10 cellular contexts compared by ENCODE assay signal in the genomic region with DNA sequence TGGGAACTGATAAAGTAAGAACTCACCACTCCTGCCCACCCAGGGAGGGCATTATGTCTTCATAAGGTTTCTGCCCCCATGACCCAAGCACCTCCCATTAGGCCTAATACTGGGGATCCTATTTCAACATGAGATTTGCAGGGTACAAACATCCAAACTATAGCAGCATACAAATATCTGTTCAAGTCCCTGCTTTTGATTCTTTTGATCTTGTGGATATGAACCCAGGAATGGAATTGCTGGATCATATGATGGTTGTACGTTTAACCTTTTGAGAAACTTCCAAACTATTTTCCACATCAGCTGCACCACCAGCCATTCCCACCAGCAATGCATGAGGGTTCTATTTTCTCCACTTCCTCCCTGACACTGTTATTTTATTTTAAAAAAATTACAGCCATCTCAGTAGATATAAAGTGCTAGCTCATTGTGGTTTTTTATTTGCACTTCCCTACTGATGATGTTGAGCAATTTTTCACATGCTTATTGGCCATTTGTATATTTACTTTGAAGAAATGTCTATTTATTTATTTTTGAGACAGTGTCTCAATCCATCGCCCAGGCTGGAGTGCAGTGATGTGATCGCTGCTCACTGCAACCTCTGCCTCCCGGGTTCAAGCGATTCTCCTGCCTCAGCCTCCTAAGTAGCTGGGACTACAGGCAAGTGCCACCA. TPM values are rescaled to one million over a fixed set of nuclear protein-coding genes. Genes with fewer than 3 reads are reported as not detected.
A peak's percentile ranks its signal among the peaks of the same experiment; 100 is the strongest.
DNase-seq lines count a peak whose midpoint lies in the region; ATAC-seq and TF ChIP-seq lines count a peak whose summit lies in the region.
"Had no signal": no experiment of that assay in that cellular context is flagged by ENCODE, and none has a peak within 500 bp of the region (broad histone marks: within the 10 kb centered on the region; RNA-seq: fewer than 3 reads in every experiment).

No MANE protein-coding gene starts in this region.

- POLR2A ChIA-PET in PC-9 (lab: Charles Lee; ENCODE audit: unreplicated experiment), result interaction anchor here (0.7 to 0.8 kb wide), 2 partner anchors 25 to 1887 kb away, joined by 4 to 5 read pairs; no protein-coding TSS in a partner anchor
- POLR2A ChIA-PET in activated CD4-positive, alpha-beta T cell treated with anti-CD3 and anti-CD28 coated beads for 36 hours (lab: Charles Lee), result no interaction called here

- H2AFZ ChIP-seq in DND-41 (ENCODE audit: low read depth, low read length) (no peak overlapping the region), PC-9 (no peak overlapping the region)

- DNase-seq in DND-41, result no peak
- peak in 1 of 2 experiments; percentile 90 for DNase-seq in PC-9
- DNase-seq in heart left ventricle, result peak in 1 of 5 donors; percentile 21
- peak; percentile 42 for DNase-seq in pons (ENCODE audit: low spot score)
- DNase-seq in SHP77 (lab: John Stamatoyannopoulos, UW), result no peak
- no peak for DNase-seq in activated CD4-positive, alpha-beta T cell treated with anti-CD3 and anti-CD28 coated beads, Interleukin-2, amount 50 U/mL, for 1 hour
- no peak for DNase-seq in mesothelial cell of epicardium (ENCODE audit: low spot score in 2 of 2, unreplicated experiment in 2 of 2)
- DNase-seq in activated CD4-positive, alpha-beta T cell treated with anti-CD3 and anti-CD28 coated beads for 36 hours, result no peak
- DNase-seq: foreskin keratinocyte, NCI-H748 treated with DMSO at 0.1 percent for 48 hours had no signal

- no peaks in the 10 kb centered on the region for H3K27me3 Mint-ChIP-seq in mesothelial cell of epicardium (ENCODE audit: low read depth)
- no peaks in the 10 kb centered on the region for H3K27me3 Mint-ChIP-seq in activated CD4-positive, alpha-beta T cell treated with anti-CD3 and anti-CD28 coated beads for 36 hours

- CTCF ChIA-PET in PC-9 (lab: Charles Lee), result interaction anchor here (0.6 to 0.7 kb wide), 3 partner anchors 34 to 438 kb away, joined by 3 to 11 read pairs (median 6); no protein-coding TSS in a partner anchor
- CTCF ChIA-PET in activated CD4-positive, alpha-beta T cell treated with anti-CD3 and anti-CD28 coated beads for 36 hours (lab: Charles Lee), result interaction anchor here (0.6 to 1.5 kb wide), 3 partner anchors 9 to 70 kb away, joined by 3 to 4 read pairs (median 3); a partner anchor contains a TSS

- no peak overlapping the region for H3K4me3 Mint-ChIP-seq in mesothelial cell of epicardium
- no peak overlapping the region for H3K4me3 Mint-ChIP-seq in activated CD4-positive, alpha-beta T cell treated with anti-CD3 and anti-CD28 coated beads for 36 hours

- H3K9me3 Mint-ChIP-seq in mesothelial cell of epicardium, result no peaks in the 10 kb centered on the region
- H3K9me3 Mint-ChIP-seq in activated CD4-positive, alpha-beta T cell treated with anti-CD3 and anti-CD28 coated beads for 36 hours (ENCODE audit: low read depth), result no peaks in the 10 kb centered on the region

- TF ChIP-seq CTCF in DND-41 (IDR thresholded peaks at IDR 0.05; ENCODE audit: borderline replicate concordance, extremely low read depth, low read length, poor library complexity, severe bottlenecking), result no peak
- TF ChIP-seq CTCF in PC-9 (conservative IDR thresholded peaks at IDR 0.05), result no peak
- no peak for TF ChIP-seq CTCF in heart left ventricle (IDR thresholded peaks at IDR 0.05)
- TF ChIP-seq CTCF in mesothelial cell of epicardium (IDR thresholded peaks at IDR 0.05; ENCODE audit: unreplicated experiment), result no peak

- H3K4me1 Mint-ChIP-seq in mesothelial cell of epicardium, result peaks cover 3% of the 10 kb centered on the region
- H3K4me1 Mint-ChIP-seq in activated CD4-positive, alpha-beta T cell treated with anti-CD3 and anti-CD28 coated beads for 36 hours, result peaks cover 12% of the 10 kb centered on the region

- no peak overlapping the region for H3K27ac Mint-ChIP-seq in mesothelial cell of epicardium
- no peak overlapping the region for H3K27ac Mint-ChIP-seq in activated CD4-positive, alpha-beta T cell treated with anti-CD3 and anti-CD28 coated beads for 36 hours

- H3K36me3 Mint-ChIP-seq in mesothelial cell of epicardium, result peaks cover 12% of the 10 kb centered on the region
- peaks cover 31% of the 10 kb centered on the region for H3K36me3 Mint-ChIP-seq in activated CD4-positive, alpha-beta T cell treated with anti-CD3 and anti-CD28 coated beads for 36 hours (ENCODE audit: low read depth)

- no peak for TF ChIP-seq POLR2A in heart left ventricle (IDR thresholded peaks at IDR 0.05)

- intact Hi-C loops in PC-9 (cut with micrococcal nuclease; ENCODE audit: unreplicated experiment), result no loop called here
- intact Hi-C loops in heart left ventricle (cut with DNase I), result loop anchor here in 1 of 10 donors (10.0 kb wide), 1 partner anchor 1348 kb away; no protein-coding TSS in a partner anchor
- intact Hi-C loops in activated CD4-positive, alpha-beta T cell treated with anti-CD3 and anti-CD28 coated beads for 36 hours (cut with DNase I, micrococcal nuclease), result no loop called here

- peaks cover 11% of the 10 kb centered on the region for H3K4me1 ChIP-seq in DND-41 (ENCODE audit: insufficient read depth, low read length)
- H3K4me1 ChIP-seq in PC-9 (replicated peaks; ENCODE audit: insufficient read depth), result peaks cover 34% of the 10 kb centered on the region
- peaks cover 0 to 73% (median 3%) of the 10 kb centered on the region in 12 donors for H3K4me1 ChIP-seq in heart left ventricle

- H3K36me3 ChIP-seq in DND-41 (ENCODE audit: insufficient read depth, low read length) (peaks cover 15% of the 10 kb centered on the region), PC-9 (ENCODE audit: low read depth) (no peaks in the 10 kb centered on the region), heart left ventricle (peaks cover 0 to 25% (median 4%) of the 10 kb centered on the region in 9 donors)

- H4K20me1 ChIP-seq in DND-41 (ENCODE audit: insufficient read depth, low read length) (peaks cover 2% of the 10 kb centered on the region; the same call in 1 of the 2 replicates), PC-9 (ENCODE audit: insufficient read depth) (no peaks in the 10 kb centered on the region)

- ATAC-seq in DND-41 (ENCODE audit: insufficient read depth, low read depth) (no peak), heart left ventricle (peak; percentile 11 to 69 (median 52))
- no peak for ATAC-seq in activated CD4-positive, alpha-beta T cell treated with anti-CD3 and anti-CD28 coated beads for 36 hours
- ATAC-seq: foreskin keratinocyte had no signal

- no peaks in the 10 kb centered on the region for H3K27me3 ChIP-seq in DND-41 (ENCODE audit: insufficient read depth, low read length, poor library complexity)
- H3K27me3 ChIP-seq in PC-9 (ENCODE audit: insufficient read depth, low read depth), result no peaks in the 10 kb centered on the region
- H3K27me3 ChIP-seq in heart left ventricle, result no peaks in the 10 kb centered on the region
- H3K27me3 ChIP-seq: foreskin keratinocyte had no signal

- BruUV-seq in PC-9 (replicated peaks; lab: Mats Ljungman, UMichigan), result no TSS peak

- H3K79me2 ChIP-seq in DND-41 (ENCODE audit: insufficient read depth, low read length) (peaks cover 7% of the 10 kb centered on the region), PC-9 (ENCODE audit: low read depth) (peaks cover 11% of the 10 kb centered on the region)

- H3K9me3 ChIP-seq in DND-41 (ENCODE audit: insufficient read depth, low read length, severe bottlenecking) (no peaks in the 10 kb centered on the region), PC-9 (ENCODE audit: insufficient read depth, low read depth) (no peaks in the 10 kb centered on the region), heart left ventricle (no peaks in the 10 kb centered on the region)

- 81 to 90% (median 83%) methylated on average over 5 of the region's 5 CpGs for WGBS in heart left ventricle, 4 donors

- no peak overlapping the region for H3K4me3 ChIP-seq in DND-41 (ENCODE audit: low read depth in 1 of 2, low read length in 2 of 2)
- H3K4me3 ChIP-seq in PC-9, result no peak overlapping the region
- H3K4me3 ChIP-seq in heart left ventricle, result no peak overlapping the region

- H3K9ac ChIP-seq in DND-41 (ENCODE audit: low read depth, low read length), result no peak overlapping the region

- H3F3A ChIP-seq in PC-9 (ENCODE audit: insufficient read depth, low read depth), result peaks cover 35% of the 10 kb centered on the region

- H3K4me2 ChIP-seq in DND-41 (ENCODE audit: insufficient read depth, low read length) (no peak overlapping the region), PC-9 (peak overlapping the region; percentile 28)

- H3K9me2 ChIP-seq in PC-9 (ENCODE audit: insufficient read depth), result no peaks in the 10 kb centered on the region

- H3K27ac ChIP-seq in DND-41 (ENCODE audit: low read length), result 0 out of 2 replicates have a peak overlapping the region, but pooled peaks have one; percentile 7
- H3K27ac ChIP-seq in PC-9, result peak overlapping the region; percentile 86
- H3K27ac ChIP-seq in heart left ventricle, result peak overlapping the region in 6 of 12 donors; percentile 9 to 94 (median 44)
- H3K27ac ChIP-seq: foreskin keratinocyte had no signal

RNA-seq across cellular contexts. Expression of a gene that starts 7.1 kb away (rescaled TPM):
- 17.5 and 24.0 TPM in 2 replicates for total RNA-seq in PC-9 (2021)
- 10 to 100 TPM in 7 of 9 donors, 1 to 10 TPM in 2; 6.0 to 28.9 (median 13.2) TPM for total RNA-seq in heart left ventricle
- 10 to 100 TPM in 1 of 2 donors, 1 to 10 TPM in 1; 8.3 to 24.2 TPM for polyA plus RNA-seq in heart left ventricle
- total RNA-seq in mesothelial cell of epicardium, result 44.0 to 48.0 TPM (median 45.0 TPM) in 3 replicates
- total RNA-seq in activated CD4-positive, alpha-beta T cell treated with anti-CD3 and anti-CD28 coated beads for 36 hours, result 10 to 100 TPM; 55.3 to 59.4 TPM

RNA-seq across cellular contexts. Expression of a gene that starts 13.3 kb away (rescaled TPM):
- 145 and 184 TPM in 2 replicates for total RNA-seq in PC-9 (2021)
- total RNA-seq in heart left ventricle, result 10 to 100 TPM; 35.2 to 78.8 (median 55.2) TPM
- 100 to 1,000 TPM in 1 of 2 donors, 10 to 100 TPM in 1; 35.9 to 237 TPM for polyA plus RNA-seq in heart left ventricle
- total RNA-seq in mesothelial cell of epicardium, result 51.1 to 54.9 TPM (median 54.7 TPM) in 3 replicates
- total RNA-seq in activated CD4-positive, alpha-beta T cell treated with anti-CD3 and anti-CD28 coated beads for 36 hours, result 10 to 100 TPM in 1 of 2 experiments, 1 to 10 TPM in 1; 8.3 to 12.9 TPM

RNA-seq across cellular contexts. Expression of a gene that starts 54.9 kb away (rescaled TPM):
- total RNA-seq in PC-9 (2021) (151 and 184 TPM in 2 replicates), heart left ventricle (100 to 1,000 TPM in 2 of 9 donors, 10 to 100 TPM in 7; 35.4 to 116 (median 44.0) TPM), mesothelial cell of epicardium (154 to 163 TPM (median 155 TPM) in 3 replicates)
- 10 to 100 TPM; 37.7 to 42.0 TPM for polyA plus RNA-seq in heart left ventricle
- 10 to 100 TPM; 69.9 to 76.6 TPM for total RNA-seq in activated CD4-positive, alpha-beta T cell treated with anti-CD3 and anti-CD28 coated beads for 36 hours

Comparison
In these comparisons a context has a peak if more than half of its experiments do, and no peak if none do; other contexts are left out.
1. ATAC-seq: peak in heart left ventricle (4 of 4); none in DND-41 (single experiment) and activated CD4-positive, alpha-beta T cell treated with anti-CD3 and anti-CD28 coated beads for 36 hours (single experiment).